12 cellular contexts compared by ENCODE assay signal in the genomic region with DNA sequence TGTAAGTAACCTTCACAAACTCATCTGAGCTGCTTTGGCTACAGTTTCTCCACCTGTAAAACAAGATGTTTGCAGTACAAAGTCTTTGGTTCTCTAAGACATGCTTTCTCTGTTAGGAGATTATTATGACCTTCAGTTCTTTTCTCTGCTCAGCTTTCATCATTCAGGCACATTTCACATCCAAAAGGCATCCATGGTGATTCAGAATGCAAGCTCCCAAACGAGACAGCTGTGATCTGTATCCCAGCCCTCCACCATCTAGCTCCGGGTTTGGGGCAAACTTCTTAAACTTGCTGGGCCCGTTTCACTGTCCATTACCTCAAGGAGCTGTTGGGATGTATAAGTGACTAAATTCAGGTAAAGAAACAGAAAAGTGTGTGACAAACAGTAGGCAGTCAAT.
DNase-seq lines count a peak whose midpoint lies in the region; TF ChIP-seq lines count a peak whose summit lies in the region.
"Had no signal": no experiment of that assay in that cellular context is flagged by ENCODE, and none has a peak within 500 bp of the region (broad histone marks: within the 10 kb centered on the region; RNA-seq: fewer than 3 reads in every experiment).

No MANE protein-coding gene starts in this region.

- CTCF ChIA-PET in AG04450 (lab: Charles Lee): interaction anchor here (0.9 to 15.9 kb wide), 5 partner anchors 10 to 137 kb away, joined by 3 to 482 read pairs (median 12); partner anchors contain the start of gene COL1A2

- H3K9me3 ChIP-seq in AG04450 (ENCODE audit: control insufficient read depth, insufficient read depth, low read length) (no peaks in the 10 kb centered on the region), Peyer's patch (no peaks in the 10 kb centered on the region), prostate gland (no peaks in the 10 kb centered on the region)
- H3K9me3 ChIP-seq in effector memory CD4-positive, alpha-beta T cell (ENCODE audit: control insufficient read depth, low read length): no peaks in the 10 kb centered on the region
- H3K9me3 ChIP-seq: right lobe of liver, upper lobe of left lung had no signal

- in situ Hi-C loops in G401 (cut with HindIII; ENCODE audit: low sequenced_read_pairs): no loop called here

- H3K36me3 ChIP-seq in Peyer's patch (no peaks in the 10 kb centered on the region), prostate gland (no peaks in the 10 kb centered on the region)
- no peaks in the 10 kb centered on the region for H3K36me3 ChIP-seq in effector memory CD4-positive, alpha-beta T cell (ENCODE audit: control insufficient read depth, insufficient read depth, low read length)
- H3K36me3 ChIP-seq: right lobe of liver, upper lobe of left lung had no signal

- TF ChIP-seq POLR2A in Peyer's patch (IDR thresholded peaks at IDR 0.05): no peak
- TF ChIP-seq POLR2A in prostate gland (IDR thresholded peaks at IDR 0.05): no peak

- TF ChIP-seq CTCF in AG04450 (IDR thresholded peaks at IDR 0.05; ENCODE audit: low read depth, low read length) (no peak), Peyer's patch (IDR thresholded peaks at IDR 0.05) (no peak), prostate gland (IDR thresholded peaks at IDR 0.05) (no peak)

- H3K27ac ChIP-seq in AG04450 (ENCODE audit: low read depth, low read length): peak overlapping the region; percentile 91
- H3K27ac ChIP-seq in Peyer's patch: peak overlapping the region in 3 of 4 donors; percentile 14 to 77 (median 36)
- peak overlapping the region; percentile 59 to 62 for H3K27ac ChIP-seq in prostate gland
- no peak overlapping the region for H3K27ac ChIP-seq in effector memory CD4-positive, alpha-beta T cell (ENCODE audit: insufficient read depth, low read length, poor library complexity, severe bottlenecking)
- H3K27ac ChIP-seq: right lobe of liver had no signal

- POLR2A ChIA-PET in AG04450 (lab: Yijun Ruan, JAX): interaction anchor here (1.1 to 8.9 kb wide), 6 partner anchors 76 to 125 kb away, joined by 4 to 450 read pairs (median 28); partner anchors contain the start of gene COL1A2

- no peak overlapping the region for H3K4me3 ChIP-seq in AG04450 (ENCODE audit: low read depth, low read length)
- no peak overlapping the region for H3K4me3 ChIP-seq in Peyer's patch
- H3K4me3 ChIP-seq in prostate gland: no peak overlapping the region
- H3K4me3 ChIP-seq in effector memory CD4-positive, alpha-beta T cell (ENCODE audit: insufficient read depth, low read depth, low read length, poor library complexity, severe bottlenecking): no peak overlapping the region
- H3K4me3 ChIP-seq: right lobe of liver, upper lobe of left lung had no signal

- H3K27me3 ChIP-seq in AG04450 (ENCODE audit: control insufficient read depth, insufficient read depth, low read length) (no peaks in the 10 kb centered on the region), Peyer's patch (no peaks in the 10 kb centered on the region), prostate gland (replicated peaks; ENCODE audit: insufficient read depth) (no peaks in the 10 kb centered on the region)
- H3K27me3 ChIP-seq in effector memory CD4-positive, alpha-beta T cell (replicated peaks; ENCODE audit: control insufficient read depth, insufficient read depth, low read length, poor library complexity, severe bottlenecking): no peaks in the 10 kb centered on the region
- H3K27me3 ChIP-seq: right lobe of liver, upper lobe of left lung had no signal

- H3K4me1 ChIP-seq in Peyer's patch (no peaks in the 10 kb centered on the region), prostate gland (replicated peaks) (no peaks in the 10 kb centered on the region)
- H3K4me1 ChIP-seq in effector memory CD4-positive, alpha-beta T cell (ENCODE audit: control insufficient read depth, insufficient read depth, low read length, poor library complexity, severe bottlenecking): no peaks in the 10 kb centered on the region
- H3K4me1 ChIP-seq: right lobe of liver had no signal

- peak; percentile 68 for DNase-seq in AG04450 (ENCODE audit: low read depth, low spot score)
- no peak for DNase-seq in Peyer's patch
- DNase-seq in fibroblast of gingiva (ENCODE audit: low read depth): peak; percentile 63
- no peak for DNase-seq in prostate gland (ENCODE audit: low spot score)
- DNase-seq in NCI-H2081 treated with DMSO at 0.1 percent for 48 hours (lab: John Stamatoyannopoulos, UW): no peak
- no peak for DNase-seq in G401 (ENCODE audit: low spot score)
- no peak for DNase-seq in effector memory CD4-positive, alpha-beta T cell
- no peak for DNase-seq in epidermal melanocyte (ENCODE audit: insufficient read length, low spot score)
- DNase-seq: activated gamma-delta T cell, right lobe of liver, T-helper 17 cell, upper lobe of left lung had no signal

- intact Hi-C loops in prostate gland (cut with DNase I): loop anchor here (5.0 kb wide), 1 partner anchor 358 kb away; the partner anchor contains the start of gene SGCE

- 45% methylated on average over 3 of the region's 3 CpGs for WGBS in prostate gland

Comparison
In these comparisons a context has a peak if more than half of its experiments do, and no peak if none do; other contexts are left out.
1. DNase-seq: peak in AG04450 (single experiment) and fibroblast of gingiva (single experiment); none in Peyer's patch (0 of 3), prostate gland (single experiment), NCI-H2081 treated with DMSO at 0.1 percent for 48 hours (single experiment), G401 (single experiment), effector memory CD4-positive, alpha-beta T cell (0 of 3) and epidermal melanocyte (single experiment).